ENCODE assay signal across 28 cellular contexts in the genomic region with DNA sequence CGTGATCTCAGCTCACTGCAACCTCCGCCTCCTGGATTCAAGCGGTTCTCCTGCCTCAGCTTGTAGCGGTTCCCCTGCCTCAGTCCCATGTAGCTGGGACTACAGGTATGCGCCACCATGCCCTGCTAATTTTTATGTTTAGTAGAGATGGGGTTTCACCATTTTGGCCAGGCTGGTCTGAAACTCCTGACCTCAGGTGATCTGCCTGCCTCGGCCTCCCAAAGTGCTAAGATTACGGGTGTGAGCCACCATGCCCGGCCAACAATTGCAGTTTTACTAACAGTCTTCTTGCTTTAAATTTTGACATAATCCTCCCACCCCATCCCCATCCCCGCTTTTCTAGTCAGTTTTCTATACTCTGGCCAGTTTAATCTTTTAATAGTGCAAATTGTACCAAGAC.
"Had no signal": no experiment of that assay in that cellular context is flagged by ENCODE, and none has a peak within 500 bp of the region (broad histone marks: within the 10 kb centered on the region; RNA-seq: fewer than 3 reads in every experiment).

No MANE protein-coding gene starts in this region.

- H3K4me1 ChIP-seq: colonic mucosa, esophagus muscularis mucosa, esophagus squamous epithelium, gastrocnemius medialis, gastroesophageal sphincter, heart left ventricle, heart right ventricle had no signal

- H3K27me3 ChIP-seq: colonic mucosa, dorsolateral prefrontal cortex, esophagus muscularis mucosa, esophagus squamous epithelium, foreskin keratinocyte, gastrocnemius medialis, gastroesophageal sphincter, heart left ventricle, heart right ventricle had no signal

- H3K4me3 ChIP-seq: colonic mucosa, coronary artery, dorsolateral prefrontal cortex, esophagus muscularis mucosa, esophagus squamous epithelium, gastrocnemius medialis, gastroesophageal sphincter, heart left ventricle, heart right ventricle had no signal

- H3K9me3 ChIP-seq: colonic mucosa, esophagus muscularis mucosa, esophagus squamous epithelium, gastrocnemius medialis, gastroesophageal sphincter had no signal

- H3K27me3 Mint-ChIP-seq: dendritic cell treated with granulocyte-macrophage colony-stimulating factor and Interleukin-4, amounts not matched to agents 40 ng/mL and 50 ng/mL, for 4 days; effector memory CD8-positive, alpha-beta T cell had no signal

- DNase-seq: colonic mucosa; cortex of kidney; dermis blood vessel endothelial cell; dorsolateral prefrontal cortex; effector CD4-positive, alpha-beta T cell; effector CD8-positive, alpha-beta T cell; effector memory CD4-positive, alpha-beta T cell; effector memory CD8-positive, alpha-beta T cell; endodermal cell; erythroblast; esophagus squamous epithelium; foreskin fibroblast; foreskin melanocyte; gastrocnemius medialis; glutamatergic neuron; head of caudate nucleus; heart right ventricle had no signal

- H3K27ac Mint-ChIP-seq: dendritic cell treated with granulocyte-macrophage colony-stimulating factor and Interleukin-4, amounts not matched to agents 40 ng/mL and 50 ng/mL, for 4 days; effector memory CD8-positive, alpha-beta T cell; endodermal cell had no signal

- H3K4me1 Mint-ChIP-seq: endodermal cell had no signal

- H3K27ac ChIP-seq: colonic mucosa, coronary artery, dorsolateral prefrontal cortex, esophagus muscularis mucosa, esophagus squamous epithelium, foreskin keratinocyte, gastrocnemius medialis, gastroesophageal sphincter, heart left ventricle, heart right ventricle had no signal

- H3K36me3 ChIP-seq: colonic mucosa, esophagus muscularis mucosa, esophagus squamous epithelium, gastrocnemius medialis, gastroesophageal sphincter, heart left ventricle, heart right ventricle had no signal

- ATAC-seq: effector memory CD8-positive, alpha-beta T cell; esophagus mucosa; gastrocnemius medialis; gastroesophageal sphincter; heart left ventricle; heart right ventricle had no signal

- H3K4me3 Mint-ChIP-seq: dendritic cell treated with granulocyte-macrophage colony-stimulating factor and Interleukin-4, amounts not matched to agents 40 ng/mL and 50 ng/mL, for 4 days; effector memory CD8-positive, alpha-beta T cell; endodermal cell had no signal

- FAIRE-seq: colon, endometrium, endothelial cell of umbilical vein, frontal cortex had no signal
